8 cellular contexts compared by ENCODE assay signal in the genomic region with DNA sequence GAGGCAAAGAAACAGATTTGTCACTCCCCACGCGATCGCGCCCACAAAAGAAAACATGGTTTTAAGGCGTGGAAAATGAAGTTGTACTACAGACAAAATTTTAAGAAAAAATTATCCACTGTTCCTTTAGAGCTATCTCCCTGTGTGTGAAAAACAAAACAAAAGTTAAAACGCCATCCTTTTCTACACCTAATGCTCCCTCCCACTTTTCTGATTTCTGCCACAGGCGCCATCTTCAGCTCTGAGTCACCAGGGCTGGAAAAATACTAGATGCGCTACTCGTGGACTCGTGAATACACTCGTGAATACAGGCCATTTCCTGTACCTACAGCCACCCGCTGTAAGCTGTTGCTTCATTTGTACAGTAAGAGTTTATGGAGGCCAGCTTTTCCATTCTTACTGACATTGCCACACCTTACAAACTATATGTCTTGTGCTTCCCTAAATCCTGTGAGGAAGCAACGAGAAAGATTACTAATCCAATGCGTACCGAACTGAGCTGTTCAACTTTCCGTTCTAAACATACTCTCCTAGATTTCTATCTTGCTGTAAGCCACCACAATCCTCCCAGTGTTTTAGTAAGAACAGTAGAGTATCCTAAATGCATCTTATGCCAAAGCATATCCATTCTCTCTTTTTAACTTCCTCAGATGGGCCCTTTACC. TPM values are rescaled to one million over a fixed set of nuclear protein-coding genes. Genes with fewer than 3 reads are reported as not detected.
A peak's percentile ranks its signal among the peaks of the same experiment; 100 is the strongest.
DNase-seq lines count a peak whose midpoint lies in the region; ATAC-seq and TF ChIP-seq lines count a peak whose summit lies in the region.

No MANE protein-coding gene starts in this region.

- peaks cover 16% of the 10 kb centered on the region for H3K4me1 Mint-ChIP-seq in activated CD4-positive, alpha-beta T cell treated with anti-CD3 and anti-CD28 coated beads, Interleukin-2, amount 10 ng/mL, durations not matched to agents 7 days and 5 days

- H3K36me3 Mint-ChIP-seq in activated CD4-positive, alpha-beta T cell treated with anti-CD3 and anti-CD28 coated beads, Interleukin-2, amount 10 ng/mL, durations not matched to agents 7 days and 5 days (ENCODE audit: low read depth), result peaks cover 3% of the 10 kb centered on the region

- CTCF ChIA-PET in activated CD4-positive, alpha-beta T cell treated with anti-CD3 and anti-CD28 coated beads, Interleukin-2, amount 10 ng/mL, durations not matched to agents 7 days and 5 days (lab: Charles Lee), result interaction anchor here (0.6 to 2.0 kb wide), 7 partner anchors 31 to 790 kb away, joined by 3 to 5 read pairs (median 3); no protein-coding TSS in a partner anchor

- peak overlapping the region; percentile 71 to 100 (median 96) for H3K27ac ChIP-seq in dorsolateral prefrontal cortex

- DNase-seq in GM13977 (ENCODE audit: low spot score) (peak; percentile 35), NCI-H446 (lab: John Stamatoyannopoulos, UW) (peak; percentile 49 to 74), dorsolateral prefrontal cortex (peak in 9 of 10 donors; percentile 56 to 81 (median 62)), lower leg skin (ENCODE audit: low spot score in 2 of 2) (peak; percentile 85 to 93)
- DNase-seq in activated CD4-positive, alpha-beta T cell treated with anti-CD3 and anti-CD28 coated beads, Interleukin-2, amount 10 ng/mL, durations not matched to agents 7 days and 5 days, result peak; percentile 73
- DNase-seq in stimulated activated CD4-positive, alpha-beta T cell treated with anti-CD3 and anti-CD28 coated beads, Interleukin-4, amount 100 ng/mL, for 4 hours, result peak; percentile 40 to 73

- no peak overlapping the region for H3K27ac Mint-ChIP-seq in activated CD4-positive, alpha-beta T cell treated with anti-CD3 and anti-CD28 coated beads, Interleukin-2, amount 10 ng/mL, durations not matched to agents 7 days and 5 days

- H3K27me3 Mint-ChIP-seq in activated CD4-positive, alpha-beta T cell treated with anti-CD3 and anti-CD28 coated beads, Interleukin-2, amount 10 ng/mL, durations not matched to agents 7 days and 5 days, result no peaks in the 10 kb centered on the region

- in situ Hi-C loops in GM13977 (cut with MboI; ENCODE audit: low pct_unique_long_range_greater_than_20kb, low sequenced_read_pairs, unreplicated experiment), result no loop called here

- intact Hi-C loops in dorsolateral prefrontal cortex (cut with DNase I), result loop anchor here in 1 of 2 donors (5.0 kb wide), 2 partner anchors 439 to 794 kb away; no protein-coding TSS in a partner anchor
- intact Hi-C loops in lower leg skin (cut with DNase I; ENCODE audit: low total_unique reads), result no loop called here

- ATAC-seq in HG03097 (IDR thresholded peaks at IDR 0.05; ENCODE audit: low FRiP score, unreplicated experiment) (peak; percentile 24), HG02763 (IDR thresholded peaks at IDR 0.05; ENCODE audit: unreplicated experiment) (no peak)

- TF ChIP-seq POLR2A in lower leg skin (IDR thresholded peaks at IDR 0.05), result no peak

- no peak overlapping the region for H3K4me3 Mint-ChIP-seq in activated CD4-positive, alpha-beta T cell treated with anti-CD3 and anti-CD28 coated beads, Interleukin-2, amount 10 ng/mL, durations not matched to agents 7 days and 5 days

- no peaks in the 10 kb centered on the region for H3K27me3 ChIP-seq in dorsolateral prefrontal cortex

- TF ChIP-seq CTCF in GM13977 (IDR thresholded peaks at IDR 0.05; ENCODE audit: extremely low read depth, insufficient read depth, missing control alignments) (no peak), dorsolateral prefrontal cortex (IDR thresholded peaks at IDR 0.05 in 54 of 56, conservative IDR thresholded peaks at IDR 0.05 in 2 of 56; ENCODE audit: low read depth in 1 of 56, partially characterized antibody in 56 of 56) (peak in 3 of 56 donors; percentile 16 to 33 (median 16)), lower leg skin (IDR thresholded peaks at IDR 0.05) (no peak)

- no peaks in the 10 kb centered on the region for H3K9me3 Mint-ChIP-seq in activated CD4-positive, alpha-beta T cell treated with anti-CD3 and anti-CD28 coated beads, Interleukin-2, amount 10 ng/mL, durations not matched to agents 7 days and 5 days

- H3K4me3 ChIP-seq in dorsolateral prefrontal cortex, result peak overlapping the region; percentile 69 to 97 (median 89)
- H3K4me3 ChIP-seq in lower leg skin (ENCODE audit: low read depth, poor library complexity, severe bottlenecking), result peak overlapping the region; percentile 84

- WGBS in lower leg skin, 2 donors, result 0% methylated on average over 16 of the region's 16 CpGs

- POLR2A ChIA-PET in activated CD4-positive, alpha-beta T cell treated with anti-CD3 and anti-CD28 coated beads, Interleukin-2, amount 10 ng/mL, durations not matched to agents 7 days and 5 days (lab: Charles Lee), result interaction anchor here (0.6 kb wide), 1 partner anchor 981 kb away, joined by 3 read pairs; no protein-coding TSS in a partner anchor

RNA-seq across cellular contexts. Expression of gene AHI1, which starts 0.8 kb away (rescaled TPM):
- 10 to 100 TPM; 10.8 to 14.0 TPM for total RNA-seq in activated CD4-positive, alpha-beta T cell treated with anti-CD3 and anti-CD28 coated beads, Interleukin-2, amount 10 ng/mL, durations not matched to agents 7 days and 5 days
- 100 to 1,000 TPM in 109 of 120 experiments, 10 to 100 TPM in 11; 83.5 to 252 (median 142) TPM for total RNA-seq in dorsolateral prefrontal cortex
- 10 to 100 TPM in 3 of 4 donors, 1 to 10 TPM in 1; 9.2 to 16.5 (median 11.7) TPM for total RNA-seq in lower leg skin

Comparison
In these comparisons a context has a peak if more than half of its experiments do, and no peak if none do; other contexts are left out.
1. DNase-seq: peak in every context shown above with its lines; median percentile 89 in lower leg skin; 73 in activated CD4-positive, alpha-beta T cell treated with anti-CD3 and anti-CD28 coated beads, Interleukin-2, amount 10 ng/mL, durations not matched to agents 7 days and 5 days; 62 in dorsolateral prefrontal cortex; 62 in NCI-H446; 56 in stimulated activated CD4-positive, alpha-beta T cell treated with anti-CD3 and anti-CD28 coated beads, Interleukin-4, amount 100 ng/mL, for 4 hours; 35 in GM13977.
2. RNA of gene AHI1, which starts 0.8 kb away (total RNA-seq): 83.5 to 252 TPM in dorsolateral prefrontal cortex; 10.8 to 14.0 TPM in activated CD4-positive, alpha-beta T cell treated with anti-CD3 and anti-CD28 coated beads, Interleukin-2, amount 10 ng/mL, durations not matched to agents 7 days and 5 days and 9.2 to 16.5 TPM in lower leg skin; every median in the first group is over 4 times any median in the second.